ENCODE assay signal across 1 cellular context in the genomic region with DNA sequence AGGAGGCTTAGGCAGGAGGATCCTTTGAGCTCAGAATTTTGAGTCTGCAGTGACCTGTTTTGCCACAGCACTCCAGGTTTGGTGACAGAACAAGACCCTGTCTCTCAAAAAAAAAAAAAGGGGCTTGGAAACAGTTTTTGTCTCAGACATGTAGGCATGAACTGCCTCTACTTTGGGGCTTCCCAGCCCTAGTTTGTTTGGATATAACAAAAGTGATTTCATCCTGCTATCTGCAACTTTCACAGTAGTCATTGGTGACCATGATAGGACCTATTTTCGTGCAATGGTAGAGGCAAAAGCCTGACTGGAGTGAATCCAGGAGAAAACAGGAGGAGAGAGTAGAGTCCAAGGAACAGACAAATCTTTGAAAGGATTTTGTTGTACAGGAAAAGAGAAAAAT.
TF ChIP-seq lines count a peak whose summit lies in the region.

No MANE protein-coding gene starts in this region.

TF ChIP-seq in HCT116, 20 proteins besides CTCF, POLR2A, EP300 and RAD21:
- TF ChIP-seq CBX3 (IDR thresholded peaks at IDR 0.05; ENCODE audit: low read depth) (no peak), POLR2AphosphoS5 (IDR thresholded peaks at IDR 0.05; ENCODE audit: low read depth, low read length) (no peak), ZFX (IDR thresholded peaks at IDR 0.05) (no peak), ZNF274 (IDR thresholded peaks at IDR 0.05; ENCODE audit: low read depth, low read length) (no peak), EZH2phosphoT487 (IDR thresholded peaks at IDR 0.05; ENCODE audit: borderline replicate concordance) (no peak), TCF7L2 (IDR thresholded peaks at IDR 0.05; ENCODE audit: borderline replicate concordance, extremely low read depth, insufficient read depth, insufficient read length) (no peak), ATF3 (IDR thresholded peaks at IDR 0.05) (no peak), SRF (IDR thresholded peaks at IDR 0.05; ENCODE audit: low read depth) (no peak), CEBPB (IDR thresholded peaks at IDR 0.05; ENCODE audit: low read depth) (no peak), JUND (IDR thresholded peaks at IDR 0.05) (no peak), MAX (IDR thresholded peaks at IDR 0.05) (no peak), EZH2 (IDR thresholded peaks at IDR 0.05) (no peak)
- TF ChIP-seq, protein P1, sequence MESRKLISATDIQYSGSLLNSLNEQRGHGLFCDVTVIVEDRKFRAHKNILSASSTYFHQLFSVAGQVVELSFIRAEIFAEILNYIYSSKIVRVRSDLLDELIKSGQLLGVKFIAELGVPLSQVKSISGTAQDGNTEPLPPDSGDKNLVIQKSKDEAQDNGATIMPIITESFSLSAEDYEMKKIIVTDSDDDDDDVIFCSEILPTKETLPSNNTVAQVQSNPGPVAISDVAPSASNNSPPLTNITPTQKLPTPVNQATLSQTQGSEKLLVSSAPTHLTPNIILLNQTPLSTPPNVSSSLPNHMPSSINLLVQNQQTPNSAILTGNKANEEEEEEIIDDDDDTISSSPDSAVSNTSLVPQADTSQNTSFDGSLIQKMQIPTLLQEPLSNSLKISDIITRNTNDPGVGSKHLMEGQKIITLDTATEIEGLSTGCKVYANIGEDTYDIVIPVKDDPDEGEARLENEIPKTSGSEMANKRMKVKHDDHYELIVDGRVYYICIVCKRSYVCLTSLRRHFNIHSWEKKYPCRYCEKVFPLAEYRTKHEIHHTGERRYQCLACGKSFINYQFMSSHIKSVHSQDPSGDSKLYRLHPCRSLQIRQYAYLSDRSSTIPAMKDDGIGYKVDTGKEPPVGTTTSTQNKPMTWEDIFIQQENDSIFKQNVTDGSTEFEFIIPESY (IDR thresholded peaks at IDR 0.05; ENCODE audit: extremely low read depth, insufficient replicate concordance, low read length) = no peak
